In the genomic region with DNA sequence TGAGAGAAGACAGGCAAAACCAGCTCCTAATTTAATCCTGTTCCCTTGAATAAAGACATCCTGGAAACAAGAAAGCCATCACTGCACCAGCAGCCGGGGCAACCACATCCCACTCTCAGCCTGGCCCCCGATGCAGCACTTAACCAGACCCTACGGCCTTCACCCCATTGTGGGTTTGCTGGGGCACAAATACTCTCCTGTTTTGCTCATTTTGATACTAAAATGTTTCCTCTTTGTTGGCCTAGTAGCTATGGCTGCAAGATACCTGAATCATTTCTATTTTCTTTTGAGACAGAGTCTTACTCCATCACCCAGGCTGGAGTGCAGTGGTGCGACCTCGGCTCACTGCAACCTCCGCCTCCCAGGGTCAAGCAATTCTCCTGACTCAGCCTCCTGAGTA, we compare ENCODE assay signal across 1 cellular context.
A peak's percentile ranks its signal among the peaks of the same experiment; 100 is the strongest.
TF ChIP-seq lines count a peak whose summit lies in the region.

No MANE protein-coding gene starts in this region.

TF ChIP-seq in K562, 482 proteins besides CTCF, POLR2A, EP300 and RAD21:
- TF ChIP-seq POLR2G (IDR thresholded peaks at IDR 0.05; ENCODE audit: low read depth, low read length) = 0 out of 2 replicates have a peak, but pooled peaks have one; percentile 15
- TF ChIP-seq, protein P1, sequence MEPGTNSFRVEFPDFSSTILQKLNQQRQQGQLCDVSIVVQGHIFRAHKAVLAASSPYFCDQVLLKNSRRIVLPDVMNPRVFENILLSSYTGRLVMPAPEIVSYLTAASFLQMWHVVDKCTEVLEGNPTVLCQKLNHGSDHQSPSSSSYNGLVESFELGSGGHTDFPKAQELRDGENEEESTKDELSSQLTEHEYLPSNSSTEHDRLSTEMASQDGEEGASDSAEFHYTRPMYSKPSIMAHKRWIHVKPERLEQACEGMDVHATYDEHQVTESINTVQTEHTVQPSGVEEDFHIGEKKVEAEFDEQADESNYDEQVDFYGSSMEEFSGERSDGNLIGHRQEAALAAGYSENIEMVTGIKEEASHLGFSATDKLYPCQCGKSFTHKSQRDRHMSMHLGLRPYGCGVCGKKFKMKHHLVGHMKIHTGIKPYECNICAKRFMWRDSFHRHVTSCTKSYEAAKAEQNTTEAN (CRISPR knock-in tag; IDR thresholded peaks at IDR 0.05) = no peak
- no peak for TF ChIP-seq ETV6 (IDR thresholded peaks at IDR 0.05; ENCODE audit: borderline replicate concordance in 1 of 2, low read depth in 2 of 2, low read length in 1 of 2)
- no peak for TF ChIP-seq ETV6 (CRISPR knock-in tag; IDR thresholded peaks at IDR 0.05; ENCODE audit: borderline replicate concordance)
